ENCODE assay signal across 8 cellular contexts in genomic region chr4:6986781-6987565, GRCh38. TPM values are rescaled to one million over a fixed set of nuclear protein-coding genes. Genes with fewer than 3 reads are reported as not detected.
DNase-seq lines count a peak whose midpoint lies in the region; ATAC-seq, FAIRE-seq and TF ChIP-seq lines count a peak whose summit lies in the region.

No MANE protein-coding gene starts in this region.

- no peaks in the 10 kb centered on the region for H3K27me3 ChIP-seq in right atrium auricular region

- peaks cover 13% of the 10 kb centered on the region for H3K36me3 Mint-ChIP-seq in T-helper 1 cell treated with Interleukin-12 subunit alpha and Interleukin-12 subunit beta and Interleukin-4 antibody, amounts not matched to agents 30 μg/mL and 1 μg/mL, for 36 hours (ENCODE audit: low read depth)

- peak overlapping the region; percentile 97 for H3K27ac Mint-ChIP-seq in T-helper 1 cell treated with Interleukin-12 subunit alpha and Interleukin-12 subunit beta and Interleukin-4 antibody, amounts not matched to agents 30 μg/mL and 1 μg/mL, for 36 hours

- no peaks in the 10 kb centered on the region for H3K27me3 Mint-ChIP-seq in T-helper 1 cell treated with Interleukin-12 subunit alpha and Interleukin-12 subunit beta and Interleukin-4 antibody, amounts not matched to agents 30 μg/mL and 1 μg/mL, for 36 hours (ENCODE audit: low read depth)

- peaks cover 0 to 65% of the 10 kb centered on the region in 2 donors for H3K4me1 ChIP-seq in right atrium auricular region

- peak overlapping the region; percentile 93 to 97 for H3K27ac ChIP-seq in right atrium auricular region

- peak; percentile 76 for ATAC-seq in HG02852 (IDR thresholded peaks at IDR 0.05; ENCODE audit: unreplicated experiment)

- H3K4me1 Mint-ChIP-seq in T-helper 1 cell treated with Interleukin-12 subunit alpha and Interleukin-12 subunit beta and Interleukin-4 antibody, amounts not matched to agents 30 μg/mL and 1 μg/mL, for 36 hours (ENCODE audit: low read depth) = peaks cover 72% of the 10 kb centered on the region

- H3K4me3 ChIP-seq in right atrium auricular region = peak overlapping the region; percentile 83 to 86

- peak overlapping the region; percentile 98 for H3K4me3 Mint-ChIP-seq in T-helper 1 cell treated with Interleukin-12 subunit alpha and Interleukin-12 subunit beta and Interleukin-4 antibody, amounts not matched to agents 30 μg/mL and 1 μg/mL, for 36 hours

- TF ChIP-seq POLR2A in GM15510 (IDR thresholded peaks at IDR 0.05; ENCODE audit: borderline replicate concordance, extremely low read depth, insufficient read length) = peak; percentile 58

- TF ChIP-seq CTCF in right atrium auricular region (IDR thresholded peaks at IDR 0.05) = no peak

- FAIRE-seq in urothelium cell line (lab: Jason Lieb, UNC) = no peak

- H3K9me3 ChIP-seq in right atrium auricular region = no peaks in the 10 kb centered on the region

- DNase-seq in NCI-H1694 (lab: John Stamatoyannopoulos, UW) (peak; percentile 79), amygdala (lab: John Stamatoyannopoulos, UW) (peak in 55 of 56 donors; percentile 70 to 98 (median 93)), right atrium auricular region (ENCODE audit: low spot score) (peak; percentile 93), pulmonary artery endothelial cell (ENCODE audit: low read depth, low spot score) (peak; percentile 73), urothelium cell line (ENCODE audit: low spot score) (peak; percentile 94)

- no peaks in the 10 kb centered on the region for H3K9me3 Mint-ChIP-seq in T-helper 1 cell treated with Interleukin-12 subunit alpha and Interleukin-12 subunit beta and Interleukin-4 antibody, amounts not matched to agents 30 μg/mL and 1 μg/mL, for 36 hours

- H3K36me3 ChIP-seq in right atrium auricular region = no peaks in the 10 kb centered on the region

RNA-seq across cellular contexts. Expression of gene TADA2B, which starts 56.2 kb away (rescaled TPM):
- total RNA-seq in right atrium auricular region = 10 to 100 TPM; 20.8 to 27.0 TPM
- 10.2 and 12.0 TPM in 2 replicates for total RNA-seq in pulmonary artery endothelial cell

Comparison
In these comparisons a context has a peak if more than half of its experiments do, and no peak if none do; other contexts are left out.
1. Peak in every context shown above with its lines: DNase-seq, ATAC-seq, H3K4me3 ChIP-seq and H3K27ac ChIP-seq.